Comparison of ENCODE assay signal across 11 cellular contexts in the genomic region with DNA sequence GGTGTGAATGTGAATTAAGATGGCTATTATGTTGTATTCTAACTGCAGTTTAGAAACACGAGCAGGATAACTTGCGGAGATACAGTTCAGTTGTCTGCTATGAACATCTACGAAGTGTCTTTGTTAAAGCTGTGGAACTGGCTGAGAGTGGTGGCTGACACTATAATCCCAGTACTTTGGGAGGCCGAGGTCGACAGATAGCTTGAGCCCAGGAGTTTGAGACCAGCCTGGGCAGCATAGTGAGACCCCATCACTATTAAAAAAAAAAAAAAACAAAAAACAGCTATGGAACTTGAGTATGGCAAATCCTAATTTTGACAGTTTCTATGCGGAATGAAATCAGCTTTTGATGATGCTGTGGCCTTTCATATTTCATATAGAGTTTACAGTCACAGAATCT. TPM values are rescaled to one million over a fixed set of nuclear protein-coding genes. Genes with fewer than 3 reads are reported as not detected.
DNase-seq lines count a peak whose midpoint lies in the region; ATAC-seq and TF ChIP-seq lines count a peak whose summit lies in the region.
"Had no signal": no experiment of that assay in that cellular context is flagged by ENCODE, and none has a peak within 500 bp of the region (broad histone marks: within the 10 kb centered on the region; RNA-seq: fewer than 3 reads in every experiment).

No MANE protein-coding gene starts in this region.

- peak overlapping the region; percentile 99 for H3K4me2 ChIP-seq in smooth muscle cell

- H3K4me1 ChIP-seq in smooth muscle cell (ENCODE audit: low read depth), result peaks cover 14% of the 10 kb centered on the region

- peak overlapping the region; percentile 97 for H3K4me3 ChIP-seq in fibroblast of the aortic adventitia (ENCODE audit: low read depth, low read length)
- H3K4me3 ChIP-seq in smooth muscle cell, result peak overlapping the region; percentile 92

- peaks cover 12% of the 10 kb centered on the region for H3K36me3 ChIP-seq in smooth muscle cell (ENCODE audit: low read depth)

- POLR2A ChIA-PET in WTC11 (lab: Charles Lee), result no interaction called here

- H3K27ac ChIP-seq in smooth muscle cell (ENCODE audit: low read depth), result peak overlapping the region; percentile 83
- H3K27ac ChIP-seq: RWPE1 had no signal

- H3K9me3 Mint-ChIP-seq in T-helper 1 cell treated with Interleukin-12 subunit alpha and Interleukin-12 subunit beta and Interleukin-4 antibody, amounts not matched to agents 30 μg/mL and 1 μg/mL, for 36 hours, result peaks cover 3% of the 10 kb centered on the region
- no peaks in the 10 kb centered on the region for H3K9me3 Mint-ChIP-seq in WTC11

- H4K20me1 ChIP-seq in smooth muscle cell (ENCODE audit: low read depth), result peaks cover 47% of the 10 kb centered on the region

- H3K27me3 Mint-ChIP-seq in T-helper 1 cell treated with Interleukin-12 subunit alpha and Interleukin-12 subunit beta and Interleukin-4 antibody, amounts not matched to agents 30 μg/mL and 1 μg/mL, for 36 hours (ENCODE audit: low read depth), result no peaks in the 10 kb centered on the region
- no peaks in the 10 kb centered on the region for H3K27me3 Mint-ChIP-seq in WTC11 (ENCODE audit: low read depth)

- peak overlapping the region; percentile 90 for H3K27ac Mint-ChIP-seq in T-helper 1 cell treated with Interleukin-12 subunit alpha and Interleukin-12 subunit beta and Interleukin-4 antibody, amounts not matched to agents 30 μg/mL and 1 μg/mL, for 36 hours
- no peak overlapping the region for H3K27ac Mint-ChIP-seq in WTC11

- H3K4me1 Mint-ChIP-seq in T-helper 1 cell treated with Interleukin-12 subunit alpha and Interleukin-12 subunit beta and Interleukin-4 antibody, amounts not matched to agents 30 μg/mL and 1 μg/mL, for 36 hours (ENCODE audit: low read depth), result peaks cover 46% of the 10 kb centered on the region
- peaks cover 24% of the 10 kb centered on the region for H3K4me1 Mint-ChIP-seq in WTC11

- ATAC-seq in WTC11, result no peak
- ATAC-seq: left ventricle myocardium superior had no signal

- CTCF ChIA-PET in WTC11 (lab: Charles Lee), result no interaction called here

- WGBS in smooth muscle cell (ENCODE audit: low lambda C conversion rate), result 93% methylated on average over 6 of the region's 6 CpGs

- peaks cover 33% of the 10 kb centered on the region for H3K36me3 Mint-ChIP-seq in T-helper 1 cell treated with Interleukin-12 subunit alpha and Interleukin-12 subunit beta and Interleukin-4 antibody, amounts not matched to agents 30 μg/mL and 1 μg/mL, for 36 hours (ENCODE audit: low read depth)
- peaks cover 37% of the 10 kb centered on the region for H3K36me3 Mint-ChIP-seq in WTC11

- TF ChIP-seq CTCF in WTC11 (IDR thresholded peaks at IDR 0.05) (no peak), fibroblast of the aortic adventitia (IDR thresholded peaks at IDR 0.05; ENCODE audit: insufficient read depth, low read length) (no peak), smooth muscle cell (IDR thresholded peaks at IDR 0.05; ENCODE audit: borderline replicate concordance, insufficient read depth, poor library complexity, severe bottlenecking) (no peak)

- H2AFZ ChIP-seq in smooth muscle cell (ENCODE audit: low read depth), result no peak overlapping the region

- H3K4me3 Mint-ChIP-seq in T-helper 1 cell treated with Interleukin-12 subunit alpha and Interleukin-12 subunit beta and Interleukin-4 antibody, amounts not matched to agents 30 μg/mL and 1 μg/mL, for 36 hours, result peak overlapping the region; percentile 96
- peak overlapping the region; percentile 96 for H3K4me3 Mint-ChIP-seq in WTC11

- no peaks in the 10 kb centered on the region for H3K27me3 ChIP-seq in smooth muscle cell (ENCODE audit: low read depth)

- H3F3A ChIP-seq in smooth muscle cell (ENCODE audit: low read depth), result no peaks in the 10 kb centered on the region

- peak overlapping the region; percentile 91 for H3K9ac ChIP-seq in smooth muscle cell (ENCODE audit: low read depth)

- H3K79me2 ChIP-seq in smooth muscle cell (ENCODE audit: low read depth), result peaks cover 56% of the 10 kb centered on the region

- H3K9me3 ChIP-seq in smooth muscle cell (replicated peaks; ENCODE audit: low read depth), result no peaks in the 10 kb centered on the region

- DNase-seq in T-helper 1 cell (no peak), WTC11 (ENCODE audit: low spot score) (no peak), fibroblast of the aortic adventitia (ENCODE audit: low read depth) (no peak), smooth muscle cell (lab: John Stamatoyannopoulos, UW; ENCODE audit: unreplicated experiment) (no peak), HK-2 (ENCODE audit: unreplicated experiment) (no peak), NCI-H187 treated with DMSO at 0.1 percent for 48 hours (lab: John Stamatoyannopoulos, UW) (no peak), NCI-H2029 treated with DMSO at 0.1 percent for 48 hours (lab: John Stamatoyannopoulos, UW) (no peak)
- DNase-seq: 8988T, left ventricle myocardium superior had no signal

TF ChIP-seq in WTC11, 78 proteins besides CTCF, POLR2A, EP300 and RAD21:
- TF ChIP-seq, protein P1, sequence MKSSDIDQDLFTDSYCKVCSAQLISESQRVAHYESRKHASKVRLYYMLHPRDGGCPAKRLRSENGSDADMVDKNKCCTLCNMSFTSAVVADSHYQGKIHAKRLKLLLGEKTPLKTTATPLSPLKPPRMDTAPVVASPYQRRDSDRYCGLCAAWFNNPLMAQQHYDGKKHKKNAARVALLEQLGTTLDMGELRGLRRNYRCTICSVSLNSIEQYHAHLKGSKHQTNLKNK (CRISPR knock-in tag; IDR thresholded peaks at IDR 0.05), result no peak
- TF ChIP-seq FOXP1 (CRISPR knock-in tag; IDR thresholded peaks at IDR 0.05; ENCODE audit: borderline replicate concordance) (no peak), IRF2 (CRISPR knock-in tag; IDR thresholded peaks at IDR 0.05; ENCODE audit: borderline replicate concordance, low read depth) (no peak), TEAD1 (CRISPR knock-in tag; IDR thresholded peaks at IDR 0.05) (no peak), GRHL2 (CRISPR knock-in tag; IDR thresholded peaks at IDR 0.05; ENCODE audit: insufficient replicate concordance, severe bottlenecking) (no peak), ZNF423 (CRISPR knock-in tag; IDR thresholded peaks at IDR 0.05) (no peak), ZNF121 (CRISPR knock-in tag; IDR thresholded peaks at IDR 0.05) (0 out of 2 replicates have a peak, but pooled peaks have one; percentile 27), GABPB1 (CRISPR knock-in tag; IDR thresholded peaks at IDR 0.05) (no peak)

RNA-seq across cellular contexts. Expression of a gene that starts 1.7 kb away (rescaled TPM):
- total RNA-seq in WTC11 (2021) (23.9 to 26.1 TPM (median 25.4 TPM) in 3 replicates), fibroblast of the aortic adventitia (ENCODE audit: low replicate concordance) (15.2 and 21.1 TPM in 2 replicates), smooth muscle cell (22.1 and 22.9 TPM in 2 replicates)
- 9.5 and 11.3 TPM in 2 replicates for polyA plus RNA-seq in smooth muscle cell

RNA-seq across cellular contexts. Expression of a gene that starts 1.7 kb away (rescaled TPM):
- total RNA-seq in WTC11 (2021), result 13.7 to 18.2 TPM (median 17.5 TPM) in 3 replicates
- total RNA-seq in fibroblast of the aortic adventitia (ENCODE audit: low replicate concordance), result 30.0 and 30.6 TPM in 2 replicates
- total RNA-seq in smooth muscle cell, result 17.0 and 37.3 TPM in 2 replicates
- 12.8 and 16.0 TPM in 2 replicates for polyA plus RNA-seq in smooth muscle cell
